ENCODE assay signal across 12 cellular contexts in the genomic region with DNA sequence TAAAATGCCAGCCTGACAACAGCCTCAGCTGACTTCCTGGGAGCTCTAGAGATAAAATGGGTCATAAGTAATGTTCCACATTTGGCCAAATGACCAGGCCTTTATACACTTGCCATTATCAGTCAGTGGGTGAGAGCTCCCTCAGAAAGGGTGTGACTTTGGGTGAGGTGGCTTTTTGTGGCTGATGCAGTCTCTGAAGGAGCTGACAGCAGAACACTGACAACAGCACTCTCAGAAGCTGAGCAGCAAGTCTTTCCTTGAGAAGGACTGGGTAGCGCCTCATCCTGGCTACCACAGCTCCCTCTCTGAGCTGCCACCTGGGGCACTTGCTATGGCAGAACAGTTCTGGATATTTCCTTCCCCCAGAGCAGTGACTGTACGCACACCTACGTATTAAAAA.
"Had no signal": no experiment of that assay in that cellular context is flagged by ENCODE, and none has a peak within 500 bp of the region (broad histone marks: within the 10 kb centered on the region; RNA-seq: fewer than 3 reads in every experiment).

No MANE protein-coding gene starts in this region.

- H3K4me3 Mint-ChIP-seq: central memory CD8-positive, alpha-beta T cell; memory B cell; nephron; stimulated activated naive CD8-positive, alpha-beta T cell treated with anti-CD3 and anti-CD28 coated beads, Interleukin-15, Interleukin-2, amounts not matched to agents 100 ng/mL and 50 ng/mL, for 24 hours; type B pancreatic cell had no signal

- H3K4me1 Mint-ChIP-seq: nephron had no signal

- H3K27ac Mint-ChIP-seq: memory B cell; nephron; stimulated activated naive CD8-positive, alpha-beta T cell treated with anti-CD3 and anti-CD28 coated beads, Interleukin-15, Interleukin-2, amounts not matched to agents 100 ng/mL and 50 ng/mL, for 24 hours; type B pancreatic cell had no signal

- DNase-seq: activated CD4-positive, CD25-positive, alpha-beta regulatory T cell treated with anti-CD3 and anti-CD28 coated beads, Interleukin-2, amount 50 U/mL, for 72 hours; activated gamma-delta T cell; anterior cingulate cortex; brain microvascular endothelial cell; esophagus squamous epithelium; left ventricle myocardium superior; nucleus accumbens had no signal

- ATAC-seq: left ventricle myocardium superior had no signal

- H3K9me3 Mint-ChIP-seq: central memory CD8-positive, alpha-beta T cell; type B pancreatic cell had no signal

- H3K36me3 Mint-ChIP-seq: type B pancreatic cell had no signal
